8 cellular contexts compared by ENCODE assay signal in the genomic region with DNA sequence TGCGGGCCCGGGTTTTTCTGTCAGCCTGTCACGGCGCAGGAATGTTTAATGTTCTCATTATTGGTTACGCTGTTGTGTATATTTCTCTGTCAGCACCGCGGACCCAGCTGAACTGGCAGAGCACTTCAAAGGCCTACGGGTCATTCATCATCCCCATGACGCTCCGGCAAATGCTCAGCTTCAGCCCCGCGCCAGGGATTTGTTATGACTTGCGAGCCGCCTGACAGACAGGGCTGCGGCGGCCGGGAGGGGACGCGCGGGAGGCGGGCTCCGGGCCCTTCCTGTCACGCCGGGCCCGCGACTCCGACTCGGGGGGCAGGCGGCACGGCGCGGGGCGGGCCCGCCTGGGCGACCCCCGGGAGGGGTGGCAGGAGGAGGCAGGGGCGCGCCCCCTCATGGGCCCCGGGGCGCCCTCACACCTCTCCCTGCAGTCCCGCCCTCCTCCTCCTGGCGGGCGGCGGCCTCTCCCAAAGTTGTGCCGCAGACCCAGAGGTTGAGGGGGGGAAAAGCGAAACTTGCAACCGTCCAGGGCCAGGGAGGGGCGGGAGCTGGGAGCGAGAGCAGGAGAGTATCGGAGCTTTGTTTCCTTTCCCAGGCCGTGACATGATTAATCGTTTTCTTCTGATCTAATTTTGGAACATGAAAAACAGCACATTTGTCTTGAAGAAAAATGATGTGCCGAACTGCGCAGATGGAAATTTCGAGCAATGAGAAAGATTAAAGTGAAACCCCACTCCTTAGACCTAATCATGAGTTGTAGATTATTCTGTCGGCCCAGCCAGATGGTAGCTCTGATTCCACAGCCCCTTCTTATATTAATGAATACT. TPM values are rescaled to one million over a fixed set of nuclear protein-coding genes. Genes with fewer than 3 reads are reported as not detected.
A peak's percentile ranks its signal among the peaks of the same experiment; 100 is the strongest.
DNase-seq lines count a peak whose midpoint lies in the region; ATAC-seq, FAIRE-seq and TF ChIP-seq lines count a peak whose summit lies in the region.

No MANE protein-coding gene starts in this region.

- CTCF ChIA-PET in HEK293 (lab: Yijun Ruan, JAX): interaction anchor here (0.6 to 2.3 kb wide), 6 partner anchors 10 to 687 kb away, joined by 3 to 7 read pairs (median 4); no protein-coding TSS in a partner anchor

- intact Hi-C loops in body of pancreas (cut with DNase I): no loop called here
- intact Hi-C loops in gastrocnemius medialis (cut with DNase I; ENCODE audit: low total_unique reads): loop anchor here (2.0 to 10.0 kb wide), 4 partner anchors 60 to 470 kb away; partner anchors contain the start of genes COMTD1, KAT6B and SAMD8

- TF ChIP-seq CTCF in HEK293 (tag by site-specific recombination; IDR thresholded peaks at IDR 0.05) (peak; percentile 52), body of pancreas (IDR thresholded peaks at IDR 0.05) (peak in 6 of 7 experiments; percentile 11 to 55 (median 44)), gastrocnemius medialis (IDR thresholded peaks at IDR 0.05 in 4 of 5, conservative IDR thresholded peaks at IDR 0.05 in 1 of 5) (peak; percentile 29 to 60 (median 40))

- H3K9me3 ChIP-seq in HEK293 (ENCODE audit: control insufficient read depth, insufficient read depth, low read depth, low read length): no peaks in the 10 kb centered on the region
- H3K9me3 ChIP-seq in body of pancreas: no peaks in the 10 kb centered on the region
- no peaks in the 10 kb centered on the region for H3K9me3 ChIP-seq in iPS-15b (ENCODE audit: control insufficient read depth, insufficient read depth, low read length)
- no peaks in the 10 kb centered on the region for H3K9me3 ChIP-seq in gastrocnemius medialis

- peak; percentile 83 to 89 (median 85) for TF ChIP-seq POLR2A in body of pancreas (IDR thresholded peaks at IDR 0.05)
- TF ChIP-seq POLR2A in gastrocnemius medialis (IDR thresholded peaks at IDR 0.05): peak; percentile 77 to 85

- H3K4me1 ChIP-seq in HEK293 (ENCODE audit: control insufficient read depth, insufficient read depth, low read length): peaks cover 12% of the 10 kb centered on the region
- peaks cover 47% of the 10 kb centered on the region for H3K4me1 ChIP-seq in body of pancreas
- peaks cover 3% of the 10 kb centered on the region for H3K4me1 ChIP-seq in iPS-15b (ENCODE audit: control insufficient read depth, insufficient read depth, low read length)
- H3K4me1 ChIP-seq in gastrocnemius medialis: peaks cover 21 to 22% of the 10 kb centered on the region in 2 donors

- H3K27ac ChIP-seq in HEK293 (ENCODE audit: extremely low read depth, low read depth, low read length) (peak overlapping the region; percentile 84), body of pancreas (peak overlapping the region; percentile 99 to 100 (median 99)), gastrocnemius medialis (peak overlapping the region; percentile 87 to 92 (median 90))

- peak; percentile 5 for FAIRE-seq in TTC549 (lab: Jason Lieb, UNC)

- POLR2A ChIA-PET in HEK293 (lab: Yijun Ruan, JAX): interaction anchor here (0.5 to 2.3 kb wide), 5 partner anchors 11 to 469 kb away, joined by 3 to 12 read pairs (median 6); partner anchors contain the start of genes VDAC2 and ZNF503

- ATAC-seq in body of pancreas: peak; percentile 87
- ATAC-seq in gastrocnemius medialis: peak; percentile 76 to 77
- no peak for ATAC-seq in HG02840 (IDR thresholded peaks at IDR 0.05; ENCODE audit: low FRiP score, unreplicated experiment)

- H3K36me3 ChIP-seq in HEK293 (ENCODE audit: control insufficient read depth in 2 of 2, insufficient read depth in 1 of 2, low read length in 2 of 2): no peaks in the 10 kb centered on the region
- H3K36me3 ChIP-seq in body of pancreas (replicated peaks in 1 of 2; ENCODE audit: insufficient read depth in 1 of 2, low read depth in 2 of 2): no peaks in the 10 kb centered on the region
- H3K36me3 ChIP-seq in iPS-15b (ENCODE audit: control insufficient read depth, insufficient read depth, low read length): no peaks in the 10 kb centered on the region
- H3K36me3 ChIP-seq in gastrocnemius medialis: no peaks in the 10 kb centered on the region

- DNase-seq in ELF-1 (ENCODE audit: low read depth, low spot score) (peak; percentile 85), NCI-H128 (lab: John Stamatoyannopoulos, UW; ENCODE audit: unreplicated experiment) (peak; percentile 19), body of pancreas (peak; percentile 95 to 98 (median 96)), gastrocnemius medialis (peak; percentile 69 to 80)

- H3K27me3 ChIP-seq in body of pancreas: no peaks in the 10 kb centered on the region
- H3K27me3 ChIP-seq in iPS-15b (ENCODE audit: control insufficient read depth, insufficient read depth, low read length): peaks cover 52% of the 10 kb centered on the region
- no peaks in the 10 kb centered on the region for H3K27me3 ChIP-seq in gastrocnemius medialis

- H3K4me3 ChIP-seq in HEK293 (ENCODE audit: low read depth, low read length) (peak overlapping the region; percentile 44), body of pancreas (no peak overlapping the region), iPS-15b (ENCODE audit: low read depth, low read length) (peak overlapping the region; percentile 48), gastrocnemius medialis (peak overlapping the region; percentile 58 to 76 (median 64))

- no peak overlapping the region for H3K9ac ChIP-seq in iPS-15b (ENCODE audit: low read depth, low read length)

- 1% methylated on average over 22 to 56 of the region's 56 CpGs for WGBS in body of pancreas, 2 donors

- in situ Hi-C loops in gastrocnemius medialis (cut with MboI; ENCODE audit: low sequenced_read_pairs in 4 of 4): no loop called here

TF ChIP-seq in HEK293, 187 proteins besides CTCF, POLR2A, EP300 and RAD21 (continues in another document):
- TF ChIP-seq ZNF248 (tag by site-specific recombination; IDR thresholded peaks at IDR 0.05) (no peak), ZNF529 (tag by site-specific recombination; IDR thresholded peaks at IDR 0.05; ENCODE audit: insufficient replicate concordance) (peak; percentile 58), ZNF654 (tag by site-specific recombination; IDR thresholded peaks at IDR 0.05; ENCODE audit: low read depth) (0 out of 2 replicates have a peak, but pooled peaks have one; percentile 11), GLI2 (tag by site-specific recombination; IDR thresholded peaks at IDR 0.05; ENCODE audit: borderline replicate concordance, low read depth) (peak; percentile 95), ZNF768 (tag by site-specific recombination; IDR thresholded peaks at IDR 0.05) (no peak), HOXC10 (CRISPR knock-in tag; IDR thresholded peaks at IDR 0.05) (no peak; the same call in 1 of the 2 replicates), ZNF707 (tag by site-specific recombination; IDR thresholded peaks at IDR 0.05) (peak; percentile 85), KLF10 (tag by site-specific recombination; IDR thresholded peaks at IDR 0.05) (peak; percentile 90), ZNF138 (tag by site-specific recombination; IDR thresholded peaks at IDR 0.05; ENCODE audit: borderline replicate concordance) (no peak), ZNF585B (tag by site-specific recombination; IDR thresholded peaks at IDR 0.05) (no peak), AEBP2 (tag by site-specific recombination; IDR thresholded peaks at IDR 0.05; ENCODE audit: borderline replicate concordance) (0 out of 2 replicates have a peak, but pooled peaks have one; percentile 5), ZNF571 (tag by site-specific recombination; IDR thresholded peaks at IDR 0.05) (no peak), ZNF549 (tag by site-specific recombination; IDR thresholded peaks at IDR 0.05) (0 out of 2 replicates have a peak, but pooled peaks have one; percentile 46), ZNF16 (tag by site-specific recombination; IDR thresholded peaks at IDR 0.05; ENCODE audit: low read depth) (no peak), ZNF394 (tag by site-specific recombination; IDR thresholded peaks at IDR 0.05; ENCODE audit: borderline replicate concordance) (peak; percentile 74), MEIS1 (CRISPR knock-in tag; IDR thresholded peaks at IDR 0.05; ENCODE audit: borderline replicate concordance) (peak; percentile 95), ZNF626 (tag by site-specific recombination; IDR thresholded peaks at IDR 0.05) (no peak), ZNF132 (tag by site-specific recombination; IDR thresholded peaks at IDR 0.05; ENCODE audit: borderline replicate concordance) (no peak), ZNF596 (tag by site-specific recombination; IDR thresholded peaks at IDR 0.05) (no peak; the same call in none of the 2 replicates), ZNF624 (tag by site-specific recombination; IDR thresholded peaks at IDR 0.05) (no peak), ZNF157 (tag by site-specific recombination; IDR thresholded peaks at IDR 0.05) (no peak)
- TF ChIP-seq, protein P1, sequence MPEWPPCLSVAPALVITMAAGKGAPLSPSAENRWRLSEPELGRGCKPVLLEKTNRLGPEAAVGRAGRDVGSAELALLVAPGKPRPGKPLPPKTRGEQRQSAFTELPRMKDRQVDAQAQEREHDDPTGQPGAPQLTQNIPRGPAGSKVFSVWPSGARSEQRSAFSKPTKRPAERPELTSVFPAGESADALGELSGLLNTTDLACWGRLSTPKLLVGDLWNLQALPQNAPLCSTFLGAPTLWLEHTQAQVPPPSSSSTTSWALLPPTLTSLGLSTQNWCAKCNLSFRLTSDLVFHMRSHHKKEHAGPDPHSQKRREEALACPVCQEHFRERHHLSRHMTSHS (tag by site-specific recombination; IDR thresholded peaks at IDR 0.05): peak; percentile 98

RNA-seq across cellular contexts. Expression of gene COMTD1, which starts 59.3 kb away (rescaled TPM):
- 100 to 1,000 TPM; 156 to 301 TPM for total RNA-seq in body of pancreas
- total RNA-seq in gastrocnemius medialis: 10 to 100 TPM; 15.6 to 64.4 (median 34.9) TPM

Comparison
In these comparisons a context has a peak if more than half of its experiments do, and no peak if none do; other contexts are left out.
1. DNase-seq: peak in every context shown above with its lines; median percentile 96 in body of pancreas; 85 in ELF-1; 74 in gastrocnemius medialis; 19 in NCI-H128.
2. H3K4me3 ChIP-seq: peak in HEK293 (single experiment), iPS-15b (single experiment) and gastrocnemius medialis (4 of 4); none in body of pancreas (0 of 2).
3. Peak in every context shown above with its lines, with median percentiles within 50 percentile points of each other: H3K27ac ChIP-seq and CTCF ChIP-seq.